Comparison of ENCODE assay signal across 21 cellular contexts in genomic region chr9:37271679-37272078, GRCh38.
"Had no signal": no experiment of that assay in that cellular context is flagged by ENCODE, and none has a peak within 500 bp of the region (broad histone marks: within the 10 kb centered on the region; RNA-seq: fewer than 3 reads in every experiment).

No MANE protein-coding gene starts in this region.

- H3K4me3 Mint-ChIP-seq: endodermal cell; nephron; stimulated activated effector memory CD8-positive, alpha-beta T cell treated with anti-CD3 and anti-CD28 coated beads, Interleukin-12 subunit alpha, Interleukin-12 subunit beta, amount 100 ng/mL, for 72 hours; stimulated activated naive CD8-positive, alpha-beta T cell treated with anti-CD3 and anti-CD28 coated beads, Interleukin-15, Interleukin-2, amounts not matched to agents 100 ng/mL and 50 ng/mL, for 24 hours had no signal

- H3K9me3 ChIP-seq: right lobe of liver, upper lobe of left lung, uterus had no signal

- H3K27ac Mint-ChIP-seq: endodermal cell; nephron; stimulated activated effector memory CD8-positive, alpha-beta T cell treated with anti-CD3 and anti-CD28 coated beads, Interleukin-12 subunit alpha, Interleukin-12 subunit beta, amount 100 ng/mL, for 72 hours; stimulated activated naive CD8-positive, alpha-beta T cell treated with anti-CD3 and anti-CD28 coated beads, Interleukin-15, Interleukin-2, amounts not matched to agents 100 ng/mL and 50 ng/mL, for 24 hours had no signal

- H3K27ac ChIP-seq: coronary artery, heart left ventricle, left ventricle myocardium inferior, psoas muscle, right lobe of liver, tibial artery, upper lobe of left lung, uterus had no signal

- H3K36me3 ChIP-seq: heart left ventricle, left ventricle myocardium inferior, right lobe of liver, tibial artery, upper lobe of left lung, uterus had no signal

- H3K27me3 ChIP-seq: heart left ventricle, right lobe of liver, tibial artery, upper lobe of left lung, uterus had no signal

- H3K4me1 Mint-ChIP-seq: endodermal cell, nephron had no signal

- H3K4me1 ChIP-seq: heart left ventricle, left ventricle myocardium inferior, psoas muscle, right lobe of liver, tibial artery, upper lobe of left lung, uterus had no signal

- H3K4me3 ChIP-seq: coronary artery, heart left ventricle, left ventricle myocardium inferior, lung, psoas muscle, right lobe of liver, tibial artery, upper lobe of left lung, uterus had no signal

- H3K27me3 Mint-ChIP-seq: stimulated activated naive CD8-positive, alpha-beta T cell treated with anti-CD3 and anti-CD28 coated beads, Interleukin-15, Interleukin-2, amounts not matched to agents 100 ng/mL and 50 ng/mL, for 24 hours had no signal

- ATAC-seq: heart left ventricle; psoas muscle; right lobe of liver; stimulated activated effector memory CD8-positive, alpha-beta T cell treated with anti-CD3 and anti-CD28 coated beads, Interleukin-12 subunit alpha, Interleukin-12 subunit beta, amount 100 ng/mL, for 72 hours had no signal

- DNase-seq: effector CD4-positive, alpha-beta T cell; endodermal cell; erythroblast; heart left ventricle; hypothalamus; left ventricle myocardium inferior; mesenchymal stem cell; midbrain; psoas muscle; retina; right lobe of liver; stimulated activated CD4-positive, alpha-beta T cell treated with anti-CD3 and anti-CD28 coated beads, Interleukin-4, amount 100 ng/mL, for 1 hour; stimulated activated CD8-positive, alpha-beta memory T cell treated with anti-CD3 and anti-CD28 coated beads, Interleukin-4, amount 100 ng/mL, for 48 hours; tibial artery; upper lobe of left lung; uterus had no signal
